Comparison of ENCODE assay signal across 25 cellular contexts in the genomic region with DNA sequence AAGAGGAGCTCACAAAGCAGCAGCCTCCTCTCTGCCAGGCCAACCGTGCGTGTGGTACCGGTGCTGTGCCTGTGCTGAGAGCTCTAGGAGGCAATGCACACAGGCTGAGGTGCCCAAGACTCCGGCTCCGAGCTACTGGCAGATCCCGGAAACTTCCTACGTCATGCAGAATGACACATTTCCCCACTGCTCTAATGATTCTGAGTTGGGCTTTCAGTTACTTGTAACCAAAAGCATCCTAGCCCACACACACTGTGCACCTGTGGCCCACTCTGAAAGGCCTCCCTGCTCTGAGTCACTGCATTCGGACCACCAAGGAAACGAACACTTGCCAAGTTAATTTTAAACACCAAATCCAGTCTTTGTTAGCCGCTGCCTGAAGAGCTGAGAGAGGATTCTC. TPM values are rescaled to one million over a fixed set of nuclear protein-coding genes. Genes with fewer than 3 reads are reported as not detected.
DNase-seq lines count a peak whose midpoint lies in the region; ATAC-seq and TF ChIP-seq lines count a peak whose summit lies in the region.
"Had no signal": no experiment of that assay in that cellular context is flagged by ENCODE, and none has a peak within 500 bp of the region (broad histone marks: within the 10 kb centered on the region; RNA-seq: fewer than 3 reads in every experiment).

No MANE protein-coding gene starts in this region.

- H3K27me3 ChIP-seq in SJSA1 (replicated peaks): no peaks in the 10 kb centered on the region

- peak overlapping the region; percentile 0 for H3K27ac Mint-ChIP-seq in chondrocyte (ENCODE audit: unreplicated experiment)

- no peak overlapping the region for H3K4me3 Mint-ChIP-seq in chondrocyte (ENCODE audit: unreplicated experiment)

- H3K36me3 ChIP-seq in SJSA1: peaks cover 48% of the 10 kb centered on the region

- H3K27me3 Mint-ChIP-seq in chondrocyte (ENCODE audit: low read depth): no peaks in the 10 kb centered on the region

- H3K36me3 Mint-ChIP-seq in chondrocyte (ENCODE audit: low read depth): peaks cover 12% of the 10 kb centered on the region

- H3K9me3 ChIP-seq in SJSA1 (replicated peaks): no peaks in the 10 kb centered on the region

- peak overlapping the region; percentile 79 for H3K27ac ChIP-seq in SJSA1
- H3K27ac ChIP-seq: coronary artery had no signal

- no peak for ATAC-seq in SK-N-SH treated with all-trans-retinoic acid at 6 μM for 48 hours
- ATAC-seq: right cardiac atrium had no signal

- H3K4me1 Mint-ChIP-seq in chondrocyte (ENCODE audit: low read depth): peaks cover 8% of the 10 kb centered on the region

- no peak overlapping the region for H3K4me3 ChIP-seq in SJSA1
- H3K4me3 ChIP-seq in skeletal muscle cell (ENCODE audit: low read depth, low read length): no peak overlapping the region
- H3K4me3 ChIP-seq: coronary artery had no signal

- peaks cover 25% of the 10 kb centered on the region for H3K4me1 ChIP-seq in SJSA1 (replicated peaks)

- no peaks in the 10 kb centered on the region for H3K9me3 Mint-ChIP-seq in chondrocyte (ENCODE audit: low read depth)

- TF ChIP-seq CTCF in chondrocyte (IDR thresholded peaks at IDR 0.05): no peak

- DNase-seq in SJSA1 (ENCODE audit: low read depth in 1 of 2, low spot score in 2 of 2): peak; percentile 95 to 96
- DNase-seq in chondrocyte (ENCODE audit: low spot score): no peak
- peak; percentile 62 for DNase-seq in midbrain (lab: John Stamatoyannopoulos, UW)
- DNase-seq in skeletal muscle cell (ENCODE audit: low read depth): peak; percentile 47
- DNase-seq in KG1 (lab: John Stamatoyannopoulos, UW): no peak
- DNase-seq in NCI-H69 (lab: John Stamatoyannopoulos, UW): no peak
- no peak for DNase-seq in stimulated activated CD4-positive, alpha-beta T cell treated with anti-CD3 and anti-CD28 coated beads, Interleukin-12 subunit alpha, Interleukin-12 subunit beta, amount 100 ng/mL, for 4 hours
- DNase-seq: activated CD4-positive, alpha-beta T cell treated with anti-CD3 and anti-CD28 coated beads, Interleukin-2, amount 50 U/mL, for 1 hour; activated CD8-positive, alpha-beta memory T cell treated with anti-CD3 and anti-CD28 coated beads, Interleukin-2, amount 50 U/mL, for 4 hours; activated effector memory CD4-positive, alpha-beta T cell treated with anti-CD3 and anti-CD28 coated beads, Interleukin-2, amount 50 U/mL, for 16 hours; amniotic stem cell; DND-41; foreskin melanocyte; KBM-7; left cardiac atrium; NCI-H1048; NCI-H2029 treated with DMSO at 0.1 percent for 48 hours; right cardiac atrium; stimulated activated naive CD4-positive, alpha-beta T cell treated with Interleukin-2 at 50 U/mL for 16 hours; trophoblast cell had no signal

TF ChIP-seq in SK-N-SH treated with all-trans-retinoic acid at 6 μM for 48 hours, 23 proteins besides CTCF, POLR2A, EP300 and RAD21:
- no peak for TF ChIP-seq ZFP30 (CRISPR knock-in tag; IDR thresholded peaks at IDR 0.05)
- no peak for TF ChIP-seq ZFP3 (CRISPR knock-in tag; IDR thresholded peaks at IDR 0.05)
- TF ChIP-seq ARNTL (CRISPR knock-in tag; IDR thresholded peaks at IDR 0.05; ENCODE audit: borderline replicate concordance, low read depth): no peak
- TF ChIP-seq OSR1 (CRISPR knock-in tag; IDR thresholded peaks at IDR 0.05): no peak
- no peak for TF ChIP-seq ZNF8 (CRISPR knock-in tag; IDR thresholded peaks at IDR 0.05)

RNA-seq across cellular contexts. Expression of a gene that starts 9.3 kb away (rescaled TPM):
- total RNA-seq in SJSA1 (2014; rRNA removed; shearing (Covaris generic)): not detected in 2 replicates
- not detected in 3 replicates for total RNA-seq in chondrocyte
- total RNA-seq: endothelial cell of umbilical vein, mesenteric fat pad, NCI-H460 had no signal

Comparison
In these comparisons a context has a peak if more than half of its experiments do, and no peak if none do; other contexts are left out.
1. DNase-seq: peak in SJSA1 (2 of 2), midbrain (single experiment) and skeletal muscle cell (single experiment); none in chondrocyte (single experiment), KG1 (single experiment), NCI-H69 (single experiment) and stimulated activated CD4-positive, alpha-beta T cell treated with anti-CD3 and anti-CD28 coated beads, Interleukin-12 subunit alpha, Interleukin-12 subunit beta, amount 100 ng/mL, for 4 hours (single experiment).